15 cellular contexts compared by ENCODE assay signal in genomic region chr3:13045245-13045903, GRCh38. TPM values are rescaled to one million over a fixed set of nuclear protein-coding genes. Genes with fewer than 3 reads are reported as not detected.
DNase-seq lines count a peak whose midpoint lies in the region; ATAC-seq and TF ChIP-seq lines count a peak whose summit lies in the region.
"Had no signal": no experiment of that assay in that cellular context is flagged by ENCODE, and none has a peak within 500 bp of the region (broad histone marks: within the 10 kb centered on the region; RNA-seq: fewer than 3 reads in every experiment).

No MANE protein-coding gene starts in this region.

- H3K36me3 ChIP-seq in body of pancreas (replicated peaks in 1 of 2; ENCODE audit: insufficient read depth in 1 of 2, low read depth in 2 of 2): no peaks in the 10 kb centered on the region
- H3K36me3 ChIP-seq: transverse colon had no signal

- intact Hi-C loops in body of pancreas (cut with DNase I): no loop called here

- no peaks in the 10 kb centered on the region for H3K36me3 Mint-ChIP-seq in stimulated activated memory B cell treated with anti-CD40 and anti-IgM and Interleukin-4, amounts not matched to agents 10 μg/mL and 1 μg/mL and 100 μg/mL, for 72 hours
- no peaks in the 10 kb centered on the region for H3K36me3 Mint-ChIP-seq in activated T-cell treated with anti-CD3 and anti-CD28 coated beads, Interleukin-2, amount 50 U/mL, for 4 hours (ENCODE audit: insufficient read depth)

- ATAC-seq in HG02840 (IDR thresholded peaks at IDR 0.05; ENCODE audit: low FRiP score, unreplicated experiment): peak; percentile 3
- ATAC-seq in stimulated activated memory B cell treated with anti-CD40 and anti-IgM and Interleukin-4, amounts not matched to agents 10 μg/mL and 1 μg/mL and 100 μg/mL, for 72 hours: peak; percentile 1
- ATAC-seq in body of pancreas: no peak
- ATAC-seq in activated T-cell treated with anti-CD3 and anti-CD28 coated beads, Interleukin-2, amount 50 U/mL, for 4 hours: no peak
- ATAC-seq: Panc1 had no signal

- no peaks in the 10 kb centered on the region for H3K27me3 ChIP-seq in body of pancreas
- H3K27me3 ChIP-seq: transverse colon had no signal

- no peak for TF ChIP-seq POLR2A in body of pancreas (IDR thresholded peaks at IDR 0.05)

- no peaks in the 10 kb centered on the region for H3K27me3 Mint-ChIP-seq in stimulated activated memory B cell treated with anti-CD40 and anti-IgM and Interleukin-4, amounts not matched to agents 10 μg/mL and 1 μg/mL and 100 μg/mL, for 72 hours
- no peaks in the 10 kb centered on the region for H3K27me3 Mint-ChIP-seq in activated T-cell treated with anti-CD3 and anti-CD28 coated beads, Interleukin-2, amount 50 U/mL, for 4 hours (ENCODE audit: low read depth)

- 81 to 93% methylated on average over 10 to 16 of the region's 16 CpGs for WGBS in body of pancreas, 2 donors

- H3K9me3 Mint-ChIP-seq in stimulated activated memory B cell treated with anti-CD40 and anti-IgM and Interleukin-4, amounts not matched to agents 10 μg/mL and 1 μg/mL and 100 μg/mL, for 72 hours: no peaks in the 10 kb centered on the region
- H3K9me3 Mint-ChIP-seq in activated T-cell treated with anti-CD3 and anti-CD28 coated beads, Interleukin-2, amount 50 U/mL, for 4 hours: no peaks in the 10 kb centered on the region
- H3K9me3 Mint-ChIP-seq: nephron; T-helper 1 cell treated with Interleukin-12 subunit alpha and Interleukin-12 subunit beta and Interleukin-4 antibody, amounts not matched to agents 30 μg/mL and 1 μg/mL, for 36 hours had no signal

- H3K27ac ChIP-seq in angular gyrus (ENCODE audit: low read depth, low read length) (peak overlapping the region; percentile 64), body of pancreas (no peak overlapping the region)
- H3K27ac ChIP-seq: transverse colon had no signal

- peak overlapping the region; percentile 57 for H3K4me3 Mint-ChIP-seq in stimulated activated memory B cell treated with anti-CD40 and anti-IgM and Interleukin-4, amounts not matched to agents 10 μg/mL and 1 μg/mL and 100 μg/mL, for 72 hours
- H3K4me3 Mint-ChIP-seq in activated T-cell treated with anti-CD3 and anti-CD28 coated beads, Interleukin-2, amount 50 U/mL, for 4 hours: no peak overlapping the region
- H3K4me3 Mint-ChIP-seq: nephron; T-helper 1 cell treated with Interleukin-12 subunit alpha and Interleukin-12 subunit beta and Interleukin-4 antibody, amounts not matched to agents 30 μg/mL and 1 μg/mL, for 36 hours had no signal

- TF ChIP-seq CTCF in body of pancreas (IDR thresholded peaks at IDR 0.05): no peak

- H3K4me1 ChIP-seq in body of pancreas: no peaks in the 10 kb centered on the region
- H3K4me1 ChIP-seq: transverse colon had no signal

- H3K4me1 Mint-ChIP-seq in stimulated activated memory B cell treated with anti-CD40 and anti-IgM and Interleukin-4, amounts not matched to agents 10 μg/mL and 1 μg/mL and 100 μg/mL, for 72 hours: peaks cover 58% of the 10 kb centered on the region
- peaks cover 25% of the 10 kb centered on the region for H3K4me1 Mint-ChIP-seq in activated T-cell treated with anti-CD3 and anti-CD28 coated beads, Interleukin-2, amount 50 U/mL, for 4 hours (ENCODE audit: low read depth)

- H3K9me3 ChIP-seq in body of pancreas: no peaks in the 10 kb centered on the region
- H3K9me3 ChIP-seq: transverse colon had no signal

- H3K4me3 ChIP-seq in body of pancreas: no peak overlapping the region
- H3K4me3 ChIP-seq: transverse colon had no signal

- peak overlapping the region; percentile 88 for H3K27ac Mint-ChIP-seq in stimulated activated memory B cell treated with anti-CD40 and anti-IgM and Interleukin-4, amounts not matched to agents 10 μg/mL and 1 μg/mL and 100 μg/mL, for 72 hours
- H3K27ac Mint-ChIP-seq: nephron; T-helper 1 cell treated with Interleukin-12 subunit alpha and Interleukin-12 subunit beta and Interleukin-4 antibody, amounts not matched to agents 30 μg/mL and 1 μg/mL, for 36 hours had no signal

- peak; percentile 14 for DNase-seq in NCI-H2029 (lab: John Stamatoyannopoulos, UW)
- DNase-seq in NCI-H2029 treated with DMSO at 0.1 percent for 48 hours (lab: John Stamatoyannopoulos, UW): no peak
- DNase-seq in body of pancreas: no peak
- DNase-seq in HCEC 1CT: no peak
- no peak for DNase-seq in activated T-cell treated with anti-CD3 and anti-CD28 coated beads, Interleukin-2, amount 50 U/mL, for 4 hours
- DNase-seq: activated CD4-positive, alpha-beta T cell treated with anti-CD3 and anti-CD28 coated beads, Interleukin-2, amount 50 U/mL, for 48 hours; activated gamma-delta T cell; Calu3 had no signal

RNA-seq across cellular contexts. Expression of gene IQSEC1, which starts 27.9 kb away (rescaled TPM):
- total RNA-seq in body of pancreas: 10 to 100 TPM; 29.6 to 42.2 TPM
- 10 to 100 TPM; 17.1 to 24.8 (median 19.4) TPM for total RNA-seq in activated T-cell treated with anti-CD3 and anti-CD28 coated beads, Interleukin-2, amount 50 U/mL, for 4 hours

Comparison
In these comparisons a context has a peak if more than half of its experiments do, and no peak if none do; other contexts are left out.
1. ATAC-seq: peak in HG02840 (single experiment) and stimulated activated memory B cell treated with anti-CD40 and anti-IgM and Interleukin-4, amounts not matched to agents 10 μg/mL and 1 μg/mL and 100 μg/mL, for 72 hours (single experiment); none in body of pancreas (single experiment) and activated T-cell treated with anti-CD3 and anti-CD28 coated beads, Interleukin-2, amount 50 U/mL, for 4 hours (0 of 2).